Comparison of ENCODE assay signal across 8 cellular contexts in genomic region chr1:44405041-44405803, GRCh38. TPM values are rescaled to one million over a fixed set of nuclear protein-coding genes. Genes with fewer than 3 reads are reported as not detected.
DNase-seq lines count a peak whose midpoint lies in the region; ATAC-seq and TF ChIP-seq lines count a peak whose summit lies in the region.

TSS of gene RNF220 (plus strand) at chr1:44405255.

- DNase-seq in PC-9 (peak; percentile 46 to 61), amniotic epithelial cell (ENCODE audit: low read depth) (peak; percentile 58), heart right ventricle (peak; percentile 54 to 70), omental fat pad (ENCODE audit: low spot score) (no peak), MM.1S (no peak)

- peaks cover 4% of the 10 kb centered on the region; the same call in 1 of the 2 replicates for H3F3A ChIP-seq in PC-9 (ENCODE audit: insufficient read depth, low read depth)
- no peaks in the 10 kb centered on the region for H3F3A ChIP-seq in MM.1S (ENCODE audit: insufficient read depth, low read length)

- H2AFZ ChIP-seq in PC-9 (peak within 1 kb of the TSS; percentile 87), MM.1S (ENCODE audit: low read length) (no peak within 1 kb of the TSS)

- H3K79me2 ChIP-seq in PC-9 (ENCODE audit: low read depth) (no peaks in the 10 kb centered on the region), MM.1S (ENCODE audit: low read length) (no peaks in the 10 kb centered on the region)

- ATAC-seq in heart right ventricle (peak; percentile 67 to 85 (median 82)), omental fat pad (ENCODE audit: low FRiP score) (peak; percentile 45), HG02610 (IDR thresholded peaks at IDR 0.05; ENCODE audit: unreplicated experiment) (no peak)

- no TSS peak for BruUV-seq in PC-9 (replicated peaks; lab: Mats Ljungman, UMichigan)

- no peak within 1 kb of the TSS for H3K9ac ChIP-seq in BLaER1 treated with 17β-estradiol and CSF1 and Interleukin-3, amounts not matched to agents 10 nM and 100 nM
- 0 out of 2 replicates have a peak within 1 kb of the TSS, but pooled peaks have one; percentile 16 for H3K9ac ChIP-seq in HUES48 (ENCODE audit: low read depth, low read length)
- H3K9ac ChIP-seq in MM.1S (ENCODE audit: low read length): no peak within 1 kb of the TSS

- TF ChIP-seq CTCF in PC-9 (conservative IDR thresholded peaks at IDR 0.05): no peak
- TF ChIP-seq CTCF in heart right ventricle (IDR thresholded peaks at IDR 0.05): peak in 5 of 9 donors; percentile 15 to 37 (median 25)
- TF ChIP-seq CTCF in omental fat pad (IDR thresholded peaks at IDR 0.05): no peak
- TF ChIP-seq CTCF in MM.1S (IDR thresholded peaks at IDR 0.05; ENCODE audit: low read length): no peak

- H3K4me2 ChIP-seq in BLaER1 treated with 17β-estradiol and CSF1 and Interleukin-3, amounts not matched to agents 10 nM and 100 nM: peak within 1 kb of the TSS; percentile 39 to 98 (median 65)
- H3K4me2 ChIP-seq in PC-9: peak within 1 kb of the TSS; percentile 97
- H3K4me2 ChIP-seq in MM.1S (ENCODE audit: low read depth, low read length): no peak within 1 kb of the TSS; the same call in 1 of the 2 replicates

- peaks cover 83 to 100% (median 94%) of the 10 kb centered on the region in 11 experiments for H3K27me3 ChIP-seq in BLaER1 treated with 17β-estradiol and CSF1 and Interleukin-3, amounts not matched to agents 10 nM and 100 nM
- peaks cover 50% of the 10 kb centered on the region for H3K27me3 ChIP-seq in HUES48 (ENCODE audit: control insufficient read depth, insufficient read depth, low read length)
- H3K27me3 ChIP-seq in PC-9 (ENCODE audit: insufficient read depth, low read depth): no peaks in the 10 kb centered on the region
- peaks cover 21 to 99% (median 91%) of the 10 kb centered on the region in 7 donors for H3K27me3 ChIP-seq in heart right ventricle
- peaks cover 45% of the 10 kb centered on the region for H3K27me3 ChIP-seq in MM.1S (replicated peaks; ENCODE audit: insufficient read depth, low read length)

- no peaks in the 10 kb centered on the region for H3K9me2 ChIP-seq in PC-9 (ENCODE audit: insufficient read depth)
- no peaks in the 10 kb centered on the region for H3K9me2 ChIP-seq in MM.1S (replicated peaks; ENCODE audit: insufficient read depth, low read length)

- POLR2A ChIA-PET in PC-9 (lab: Charles Lee; ENCODE audit: unreplicated experiment): no interaction called here

- intact Hi-C loops in PC-9 (cut with micrococcal nuclease; ENCODE audit: unreplicated experiment): loop anchor here (10.0 kb wide), 1 partner anchor 190 kb away; no protein-coding TSS in a partner anchor
- intact Hi-C loops in heart right ventricle (cut with DNase I): loop anchor here in 5 of 10 donors (2.0 to 5.0 kb wide), 4 partner anchors 18 to 97 kb away; no protein-coding TSS in a partner anchor

- CTCF ChIA-PET in PC-9 (lab: Charles Lee): interaction anchor here (0.5 to 1.0 kb wide), 3 partner anchors 26 to 354 kb away, joined by 3 to 8 read pairs (median 3); no protein-coding TSS in a partner anchor

- H3K9me3 ChIP-seq in BLaER1 treated with 17β-estradiol and CSF1 and Interleukin-3, amounts not matched to agents 10 nM and 100 nM (replicated peaks in 1 of 11): peaks cover 9 to 14% (median 11%) of the 10 kb centered on the region in 11 experiments
- no peaks in the 10 kb centered on the region for H3K9me3 ChIP-seq in HUES48 (ENCODE audit: control insufficient read depth, insufficient read depth, low read length)
- H3K9me3 ChIP-seq in PC-9 (ENCODE audit: insufficient read depth, low read depth): no peaks in the 10 kb centered on the region
- no peaks in the 10 kb centered on the region for H3K9me3 ChIP-seq in heart right ventricle
- H3K9me3 ChIP-seq in MM.1S (replicated peaks; ENCODE audit: insufficient read depth, low read length): no peaks in the 10 kb centered on the region

- no peaks in the 10 kb centered on the region for H3K36me3 ChIP-seq in BLaER1 treated with 17β-estradiol and CSF1 and Interleukin-3, amounts not matched to agents 10 nM and 100 nM
- H3K36me3 ChIP-seq in HUES48 (ENCODE audit: control insufficient read depth, insufficient read depth, low read length) (no peaks in the 10 kb centered on the region), PC-9 (ENCODE audit: low read depth) (no peaks in the 10 kb centered on the region), heart right ventricle (no peaks in the 10 kb centered on the region), MM.1S (replicated peaks; ENCODE audit: insufficient read depth, low read length) (no peaks in the 10 kb centered on the region)

- H4K20me1 ChIP-seq in BLaER1 treated with 17β-estradiol and CSF1 and Interleukin-3, amounts not matched to agents 10 nM and 100 nM: peaks cover 0 to 55% (median 47%) of the 10 kb centered on the region in 11 experiments; a peak in 19 of 22 replicates
- H4K20me1 ChIP-seq in PC-9 (ENCODE audit: insufficient read depth) (no peaks in the 10 kb centered on the region; the same call in 1 of the 2 replicates), MM.1S (ENCODE audit: insufficient read depth, low read length) (no peaks in the 10 kb centered on the region)

- no peak within 1 kb of the TSS for H3K27ac ChIP-seq in BLaER1 treated with 17β-estradiol and CSF1 and Interleukin-3, amounts not matched to agents 10 nM and 100 nM
- H3K27ac ChIP-seq in HUES48 (ENCODE audit: low read depth, low read length) (peak within 1 kb of the TSS; percentile 26), PC-9 (no peak within 1 kb of the TSS), heart right ventricle (peak within 1 kb of the TSS in 7 of 10 donors; percentile 15 to 74 (median 52)), MM.1S (ENCODE audit: low read length) (no peak within 1 kb of the TSS)

- peaks cover 0 to 25% (median 22%) of the 10 kb centered on the region in 10 experiments; a peak in 15 of 20 replicates for H3K4me1 ChIP-seq in BLaER1 treated with 17β-estradiol and CSF1 and Interleukin-3, amounts not matched to agents 10 nM and 100 nM
- H3K4me1 ChIP-seq in HUES48 (ENCODE audit: control insufficient read depth, insufficient read depth, low read length) (peaks cover 23% of the 10 kb centered on the region), PC-9 (replicated peaks; ENCODE audit: insufficient read depth) (no peaks in the 10 kb centered on the region; the same call in 1 of the 2 replicates), heart right ventricle (peaks cover 7 to 53% (median 40%) of the 10 kb centered on the region in 9 donors), MM.1S (ENCODE audit: low read length) (0 out of 2 replicates have a peak, but pooled peaks cover 4% of the 10 kb centered on the region)

- peak within 1 kb of the TSS in 9 of 10 experiments; percentile 19 to 60 (median 43); a peak in 14 of 20 replicates for H3K4me3 ChIP-seq in BLaER1 treated with 17β-estradiol and CSF1 and Interleukin-3, amounts not matched to agents 10 nM and 100 nM
- H3K4me3 ChIP-seq in HUES48 (ENCODE audit: low read depth, low read length) (peak within 1 kb of the TSS; percentile 95), PC-9 (peak within 1 kb of the TSS; percentile 68), heart right ventricle (peak within 1 kb of the TSS; percentile 23 to 67 (median 52)), MM.1S (ENCODE audit: low read length) (no peak within 1 kb of the TSS; the same call in 1 of the 2 replicates)

- 1% methylated on average over 54 of the region's 54 CpGs for WGBS in heart right ventricle, 2 donors

RNA-seq across cellular contexts. Expression of gene RNF220, which starts in this region (rescaled TPM):
- 82.9 and 86.3 TPM in 2 replicates for total RNA-seq in PC-9 (2021)
- total RNA-seq in heart right ventricle: 10 to 100 TPM; 46.4 to 82.5 (median 58.0) TPM
- 10 to 100 TPM; 41.8 to 71.8 TPM for polyA plus RNA-seq in heart right ventricle
- total RNA-seq in omental fat pad: 10 to 100 TPM; 54.2 to 94.0 (median 88.8) TPM

Comparison
In these comparisons a context has a peak if more than half of its experiments do, and no peak if none do; other contexts are left out.
1. H3K27ac ChIP-seq: peak in HUES48 (single experiment) and heart right ventricle (7 of 10); none in BLaER1 treated with 17β-estradiol and CSF1 and Interleukin-3, amounts not matched to agents 10 nM and 100 nM (0 of 11), PC-9 (single experiment) and MM.1S (single experiment).
2. DNase-seq: peak in PC-9 (2 of 2), amniotic epithelial cell (single experiment) and heart right ventricle (2 of 2); none in omental fat pad (single experiment) and MM.1S (single experiment).
3. CTCF ChIP-seq: peak in heart right ventricle (5 of 9); none in PC-9 (single experiment), omental fat pad (0 of 3) and MM.1S (single experiment).